8 cellular contexts compared by ENCODE assay signal in genomic region chr2:230893881-230894781, GRCh38. TPM values are rescaled to one million over a fixed set of nuclear protein-coding genes. Genes with fewer than 3 reads are reported as not detected.
DNase-seq lines count a peak whose midpoint lies in the region; ATAC-seq and TF ChIP-seq lines count a peak whose summit lies in the region.

No MANE protein-coding gene starts in this region.

- H3F3A ChIP-seq in DOHH2 (ENCODE audit: control insufficient read depth, insufficient read depth) = no peaks in the 10 kb centered on the region

- no peaks in the 10 kb centered on the region for H4K20me1 ChIP-seq in DOHH2 (ENCODE audit: control insufficient read depth, insufficient read depth, low read depth, low read length)
- no peaks in the 10 kb centered on the region for H4K20me1 ChIP-seq in OCI-LY3 (ENCODE audit: insufficient read depth, low read length)

- H3K79me2 ChIP-seq in DOHH2 (ENCODE audit: control insufficient read depth, low read length) (no peaks in the 10 kb centered on the region), OCI-LY3 (ENCODE audit: low read length) (no peaks in the 10 kb centered on the region; the same call in 1 of the 2 replicates)

- ATAC-seq in GM21515 (IDR thresholded peaks at IDR 0.05; ENCODE audit: unreplicated experiment) = peak; percentile 51
- ATAC-seq in left lung = peak; percentile 14
- no peak for ATAC-seq in lower lobe of right lung

- H3K9ac ChIP-seq in OCI-LY3 (ENCODE audit: low read length) = peak overlapping the region; percentile 83

- H3K4me1 ChIP-seq in DOHH2 (ENCODE audit: control insufficient read depth, low read length) = peaks cover 13% of the 10 kb centered on the region
- H3K4me1 ChIP-seq in OCI-LY3 (ENCODE audit: low read length) = peaks cover 81% of the 10 kb centered on the region
- H3K4me1 ChIP-seq in left lung = no peaks in the 10 kb centered on the region
- H3K4me1 ChIP-seq in lower lobe of right lung = no peaks in the 10 kb centered on the region

- intact Hi-C loops in left lung (cut with DNase I) = no loop called here
- intact Hi-C loops in lower lobe of right lung (cut with DNase I) = no loop called here

- H3K4me2 ChIP-seq in DOHH2 (ENCODE audit: low read length) (peak overlapping the region; percentile 47), OCI-LY3 (ENCODE audit: low read length) (peak overlapping the region; percentile 97)

- H2AFZ ChIP-seq in OCI-LY3 (ENCODE audit: low read depth, low read length) = no peak overlapping the region

- TF ChIP-seq CTCF in DOHH2 (IDR thresholded peaks at IDR 0.05; ENCODE audit: low read depth, low read length, poor library complexity, severe bottlenecking) (no peak), OCI-LY3 (IDR thresholded peaks at IDR 0.05; ENCODE audit: low read depth, low read length) (no peak), left lung (IDR thresholded peaks at IDR 0.05) (no peak), lower lobe of right lung (IDR thresholded peaks at IDR 0.05) (no peak)

- H3K4me3 ChIP-seq in DOHH2 (ENCODE audit: low read length) (0 out of 2 replicates have a peak overlapping the region, but pooled peaks have one; percentile 7), OCI-LY3 (ENCODE audit: low read length) (peak overlapping the region; percentile 66), left lung (no peak overlapping the region), lower lobe of right lung (no peak overlapping the region)

- H3K36me3 ChIP-seq in DOHH2 (ENCODE audit: control insufficient read depth, low read length) (no peaks in the 10 kb centered on the region), OCI-LY3 (replicated peaks; ENCODE audit: low read depth, low read length) (peaks cover 6% of the 10 kb centered on the region), left lung (no peaks in the 10 kb centered on the region), lower lobe of right lung (no peaks in the 10 kb centered on the region)

- H3K9me3 ChIP-seq in DOHH2 (ENCODE audit: control insufficient read depth, insufficient read depth, low read length) (no peaks in the 10 kb centered on the region), OCI-LY3 (ENCODE audit: insufficient read depth, low read length) (no peaks in the 10 kb centered on the region), left lung (no peaks in the 10 kb centered on the region), lower lobe of right lung (no peaks in the 10 kb centered on the region)

- DNase-seq in left lung (no peak), NCI-H146 (lab: John Stamatoyannopoulos, UW) (no peak), lower lobe of right lung (no peak), NCI-H345 (lab: John Stamatoyannopoulos, UW) (no peak)
- DNase-seq in stimulated activated CD4-positive, alpha-beta T cell treated with anti-CD3 and anti-CD28 coated beads, Interleukin-1b, Interleukin-23, amount 100 ng/mL, for 48 hours = no peak

- H3K27ac ChIP-seq in DOHH2 (ENCODE audit: low read depth, low read length) = no peak overlapping the region
- H3K27ac ChIP-seq in OCI-LY3 (ENCODE audit: low read length) = peak overlapping the region; percentile 93
- no peak overlapping the region for H3K27ac ChIP-seq in left lung
- H3K27ac ChIP-seq in lower lobe of right lung = no peak overlapping the region

- no peaks in the 10 kb centered on the region for H3K9me2 ChIP-seq in DOHH2 (replicated peaks; ENCODE audit: control insufficient read depth, low read length)

- H3K27me3 ChIP-seq in DOHH2 (ENCODE audit: control insufficient read depth, low read length) (peaks cover 24% of the 10 kb centered on the region; the same call in 1 of the 2 replicates), OCI-LY3 (ENCODE audit: low read depth, low read length) (no peaks in the 10 kb centered on the region), left lung (peaks cover 0 to 17% of the 10 kb centered on the region in 2 donors), lower lobe of right lung (ENCODE audit: low read depth) (peaks cover 6% of the 10 kb centered on the region)

RNA-seq across cellular contexts. Expression of gene ITM2C, which starts 29.4 kb away (rescaled TPM):
- 10 to 100 TPM; 32.0 to 60.7 TPM for total RNA-seq in left lung
- total RNA-seq in lower lobe of right lung = 27.6 TPM

RNA-seq across cellular contexts. Expression of gene GPR55, which starts 30.9 kb away (rescaled TPM):
- total RNA-seq in left lung (under 1 TPM in 1 of 2 donors, not detected in 1; 0.24 TPM), lower lobe of right lung (0.74 TPM)

Comparison
In these comparisons a context has a peak if more than half of its experiments do, and no peak if none do; other contexts are left out.
1. H3K4me3 ChIP-seq: peak in DOHH2 (single experiment) and OCI-LY3 (single experiment); none in left lung (0 of 2) and lower lobe of right lung (single experiment).
2. ATAC-seq: peak in GM21515 (single experiment) and left lung (single experiment); none in lower lobe of right lung (0 of 2).